Comparison of ENCODE assay signal across 8 cellular contexts in the genomic region with DNA sequence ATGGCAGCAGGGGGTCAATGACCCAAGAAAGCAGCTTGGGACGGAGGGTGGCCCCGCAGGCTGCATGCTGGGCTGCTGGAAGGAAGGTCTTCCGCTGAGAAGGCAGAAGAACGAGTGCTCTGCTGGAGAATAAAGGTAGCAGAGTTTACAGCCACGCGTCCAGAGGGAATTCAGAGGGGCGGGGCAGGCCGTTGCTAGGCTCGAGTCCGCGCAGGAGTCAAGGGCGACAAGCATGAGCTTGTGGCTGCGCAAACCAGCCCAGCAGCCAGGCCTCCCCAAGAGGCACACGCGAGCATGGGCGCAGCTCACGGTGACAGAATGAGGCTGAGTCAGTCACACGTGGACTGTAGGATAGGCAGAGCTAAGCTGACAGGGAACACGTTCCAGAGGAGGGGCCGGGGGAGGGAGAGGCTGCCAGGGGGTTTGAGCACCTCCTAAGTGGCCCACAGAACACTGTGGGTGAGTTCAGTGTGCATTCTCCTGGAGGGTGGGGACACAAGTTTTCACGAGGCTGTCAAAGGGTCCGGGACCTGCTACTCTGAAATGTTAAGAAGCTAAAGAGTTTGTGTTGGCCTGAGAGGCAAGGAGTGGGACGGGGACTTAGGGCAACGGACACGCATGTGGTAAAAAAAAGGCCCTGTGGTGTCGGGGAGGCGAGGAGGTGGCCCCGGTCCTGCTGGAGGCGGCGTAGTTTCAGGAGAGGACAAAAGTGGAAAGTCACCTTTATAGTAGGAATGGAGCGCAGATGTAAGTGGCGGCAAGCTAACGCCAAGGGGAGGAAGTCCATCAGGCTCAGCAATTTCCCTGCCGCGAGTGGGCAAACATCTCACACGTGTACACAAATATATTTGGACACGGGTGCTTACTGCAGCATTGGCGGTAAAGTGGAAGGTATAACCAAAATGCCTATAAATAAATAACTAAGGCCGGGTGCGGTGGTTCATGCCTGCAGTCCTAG. TPM values are rescaled to one million over a fixed set of nuclear protein-coding genes. Genes with fewer than 3 reads are reported as not detected.
DNase-seq lines count a peak whose midpoint lies in the region; ATAC-seq and TF ChIP-seq lines count a peak whose summit lies in the region.

No MANE protein-coding gene starts in this region.

- CTCF ChIA-PET in PC-3 (lab: Charles Lee), result interaction anchor here (0.6 to 1.1 kb wide), 4 partner anchors 18 to 130 kb away, joined by 3 to 6 read pairs (median 4); a partner anchor contains a TSS

- BruUV-seq in PC-3 (replicated peaks; lab: Mats Ljungman, UMichigan), result no TSS peak

- DNase-seq in H7 (peak; percentile 83), PC-3 (peak; percentile 90), esophagus muscularis mucosa (ENCODE audit: extremely low spot score) (no peak), mucosa of gallbladder (ENCODE audit: low spot score) (peak; percentile 90), aorta (peak; percentile 92 to 95), OCI-M1 (lab: John Stamatoyannopoulos, UW) (no peak)

- H3K27ac ChIP-seq in PC-3 (ENCODE audit: low read length) (peak overlapping the region; percentile 19), esophagus muscularis mucosa (replicated peaks in 1 of 4) (peak overlapping the region; percentile 90 to 94 (median 91)), aorta (ENCODE audit: low read depth in 1 of 2, low read length in 2 of 2) (peak overlapping the region; percentile 86 to 91)

- POLR2A ChIA-PET in PC-3 (lab: Charles Lee; ENCODE audit: unreplicated experiment), result interaction anchor here (0.6 to 1.5 kb wide), 5 partner anchors 16 to 1517 kb away, joined by 3 to 11 read pairs (median 3); no protein-coding TSS in a partner anchor

- no peak for TF ChIP-seq POLR2A in esophagus muscularis mucosa (IDR thresholded peaks at IDR 0.05; ENCODE audit: low read depth)

- H3K36me3 ChIP-seq in H7 (replicated peaks; ENCODE audit: control insufficient read depth, insufficient read depth, low read length), result no peaks in the 10 kb centered on the region
- no peaks in the 10 kb centered on the region for H3K36me3 ChIP-seq in PC-3 (ENCODE audit: low read depth, low read length)
- no peaks in the 10 kb centered on the region for H3K36me3 ChIP-seq in esophagus muscularis mucosa
- H3K36me3 ChIP-seq in aorta (ENCODE audit: control insufficient read depth in 1 of 2, insufficient read depth in 2 of 2, low read length in 1 of 2), result no peaks in the 10 kb centered on the region

- no peaks in the 10 kb centered on the region for H3K79me2 ChIP-seq in PC-3 (ENCODE audit: low read length)

- H3K9ac ChIP-seq in PC-3 (ENCODE audit: low read length), result no peak overlapping the region; the same call in 1 of the 2 replicates

- TF ChIP-seq CTCF in PC-3 (conservative IDR thresholded peaks at IDR 0.05; ENCODE audit: low read depth, low read length) (no peak), esophagus muscularis mucosa (IDR thresholded peaks at IDR 0.05) (peak in 1 of 3 experiments; percentile 35)

- H3K4me1 ChIP-seq in PC-3 (ENCODE audit: insufficient read depth, low read length), result peaks cover 40% of the 10 kb centered on the region
- peaks cover 35 to 92% (median 79%) of the 10 kb centered on the region in 4 donors for H3K4me1 ChIP-seq in esophagus muscularis mucosa
- H3K4me1 ChIP-seq in aorta (ENCODE audit: control insufficient read depth in 1 of 2, insufficient read depth in 2 of 2, low read length in 2 of 2), result no peaks in the 10 kb centered on the region

- H3K9me2 ChIP-seq in PC-3 (replicated peaks; ENCODE audit: low read length), result no peaks in the 10 kb centered on the region

- H3K4me2 ChIP-seq in PC-3 (ENCODE audit: low read length), result peak overlapping the region; percentile 73

- no peaks in the 10 kb centered on the region for H3K9me3 ChIP-seq in PC-3 (ENCODE audit: low read length)
- no peaks in the 10 kb centered on the region for H3K9me3 ChIP-seq in esophagus muscularis mucosa
- H3K9me3 ChIP-seq in aorta (ENCODE audit: control insufficient read depth, low read length), result no peaks in the 10 kb centered on the region

- no peak for TF ChIP-seq EP300 in esophagus muscularis mucosa (IDR thresholded peaks at IDR 0.05)

- 34% methylated on average over 40 of the region's 40 CpGs for WGBS in esophagus muscularis mucosa
- WGBS in aorta, 2 donors, result 5 to 8% methylated on average over 40 of the region's 40 CpGs

- H3K27me3 ChIP-seq in H7 (ENCODE audit: control insufficient read depth, insufficient read depth, low read length), result no peaks in the 10 kb centered on the region; the same call in 1 of the 2 replicates
- no peaks in the 10 kb centered on the region for H3K27me3 ChIP-seq in PC-3 (ENCODE audit: low read length)
- no peaks in the 10 kb centered on the region for H3K27me3 ChIP-seq in esophagus muscularis mucosa
- no peaks in the 10 kb centered on the region for H3K27me3 ChIP-seq in aorta (ENCODE audit: control insufficient read depth in 1 of 2, insufficient read depth in 2 of 2, low read length in 1 of 2)

- no peaks in the 10 kb centered on the region for H4K20me1 ChIP-seq in PC-3 (ENCODE audit: low read length)

- peak overlapping the region; percentile 62 for H2AFZ ChIP-seq in PC-3 (ENCODE audit: low read length)

- no peaks in the 10 kb centered on the region for H3F3A ChIP-seq in PC-3 (ENCODE audit: low read length, unreplicated experiment)

- intact Hi-C loops in PC-3 (cut with micrococcal nuclease), result loop anchor here (1.0 to 2.0 kb wide), 2 partner anchors 16 to 26 kb away; no protein-coding TSS in a partner anchor
- intact Hi-C loops in esophagus muscularis mucosa (cut with DNase I), result no loop called here
- intact Hi-C loops in aorta (cut with DNase I), result loop anchor here in 1 of 2 donors (2.0 kb wide), 1 partner anchor 16 kb away; no protein-coding TSS in a partner anchor

- peak; percentile 82 for ATAC-seq in PC-3
- peak; percentile 92 for ATAC-seq in aorta (ENCODE audit: low FRiP score)
- no peak for ATAC-seq in HG02884 (IDR thresholded peaks at IDR 0.05; ENCODE audit: unreplicated experiment)
- no peak for ATAC-seq in GM18519 (IDR thresholded peaks at IDR 0.05; ENCODE audit: low FRiP score, unreplicated experiment)

- peak overlapping the region; percentile 6 for H3K4me3 ChIP-seq in H7 (ENCODE audit: insufficient read depth, low read depth, low read length)
- peak overlapping the region; percentile 38; the same call in 1 of the 2 replicates for H3K4me3 ChIP-seq in PC-3 (ENCODE audit: low read length)
- peak overlapping the region; percentile 35 to 48 (median 42) for H3K4me3 ChIP-seq in esophagus muscularis mucosa
- H3K4me3 ChIP-seq in aorta (ENCODE audit: low read length in 2 of 2), result no peak overlapping the region

RNA-seq across cellular contexts. Expression of a gene that starts 17.7 kb away (rescaled TPM):
- 2.9 and 3.8 TPM in 2 replicates for total RNA-seq in H7 (2014; rRNA removed; shearing (Covaris generic))
- total RNA-seq in PC-3 (2014; rRNA removed), result 10.5 and 11.3 TPM in 2 replicates
- 10 to 100 TPM; 25.5 to 49.9 (median 32.8) TPM for total RNA-seq in esophagus muscularis mucosa
- total RNA-seq in mucosa of gallbladder, result 8.6 TPM
- total RNA-seq in aorta, result 10 to 100 TPM; 16.6 to 26.1 TPM
- 10 to 100 TPM in 1 of 2 donors, 1 to 10 TPM in 1; 6.5 to 12.6 TPM for polyA plus RNA-seq in aorta

RNA-seq across cellular contexts. Expression of a gene that starts 42.9 kb away (rescaled TPM):
- not detected in 2 replicates for total RNA-seq in H7 (2014; rRNA removed; shearing (Covaris generic))
- total RNA-seq in PC-3 (2014; rRNA removed), result not detected in 2 replicates
- total RNA-seq in esophagus muscularis mucosa, result under 1 TPM; 0.42 to 0.86 (median 0.60) TPM
- not detected for total RNA-seq in mucosa of gallbladder
- total RNA-seq in aorta, result not detected
- 1 to 10 TPM in 1 of 2 donors, not detected in 1; 1.5 TPM for polyA plus RNA-seq in aorta

Comparison
In these comparisons a context has a peak if more than half of its experiments do, and no peak if none do; other contexts are left out.
1. DNase-seq: peak in H7 (single experiment), PC-3 (single experiment), mucosa of gallbladder (single experiment) and aorta (2 of 2); none in esophagus muscularis mucosa (single experiment) and OCI-M1 (single experiment).
2. H3K4me3 ChIP-seq: peak in H7 (single experiment), PC-3 (single experiment) and esophagus muscularis mucosa (4 of 4); none in aorta (0 of 2).
3. ATAC-seq: peak in PC-3 (single experiment) and aorta (single experiment); none in HG02884 (single experiment) and GM18519 (single experiment).
4. H3K27ac ChIP-seq: peak in every context shown above with its lines; median percentile 91 in esophagus muscularis mucosa; 88 in aorta; 19 in PC-3.